Comparison of ENCODE assay signal across 8 cellular contexts in genomic region chr15:99249270-99249817, GRCh38. TPM values are rescaled to one million over a fixed set of nuclear protein-coding genes. Genes with fewer than 3 reads are reported as not detected.
DNase-seq lines count a peak whose midpoint lies in the region; ATAC-seq and TF ChIP-seq lines count a peak whose summit lies in the region.

A gene with protein sequence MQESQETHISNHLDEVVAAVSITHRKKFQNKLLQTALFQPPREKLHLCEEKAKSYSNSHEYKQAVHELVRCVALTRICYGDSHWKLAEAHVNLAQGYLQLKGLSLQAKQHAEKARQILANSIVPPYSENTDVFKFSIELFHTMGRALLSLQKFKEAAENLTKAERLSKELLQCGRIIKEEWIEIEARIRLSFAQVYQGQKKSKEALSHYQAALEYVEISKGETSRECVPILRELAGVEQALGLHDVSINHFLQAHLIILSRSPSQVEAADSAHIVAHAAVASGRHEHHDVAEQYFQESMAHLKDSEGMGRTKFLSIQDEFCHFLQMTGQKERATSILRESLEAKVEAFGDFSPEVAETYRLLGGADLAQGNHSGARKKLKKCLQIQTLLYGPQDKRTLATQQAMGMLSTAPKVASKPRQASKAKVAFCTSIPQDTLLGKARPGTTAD (minus strand): TSS chr15:99249581. CDS start chr15:99228712, 20,869 bp downstream.

- no peak for ATAC-seq in stimulated activated naive B cell treated with anti-CD40 and anti-IgM and Interleukin-4, amounts not matched to agents 10 μg/mL and 1 μg/mL and 100 μg/mL, for 72 hours (replicated peaks)
- no peak for ATAC-seq in GM18505 (IDR thresholded peaks at IDR 0.05; ENCODE audit: unreplicated experiment)

- H3K36me3 Mint-ChIP-seq in chondrocyte (ENCODE audit: low read depth): no peaks in the 10 kb centered on the region
- H3K36me3 Mint-ChIP-seq in stimulated activated naive B cell treated with anti-CD40 and anti-IgM and Interleukin-4, amounts not matched to agents 10 μg/mL and 1 μg/mL and 100 μg/mL, for 72 hours: no peaks in the 10 kb centered on the region

- DNase-seq in EL (peak; percentile 90), NCI-H1048 (lab: John Stamatoyannopoulos, UW) (peak; percentile 47), chondrocyte (ENCODE audit: low spot score) (no peak), kidney epithelial cell (ENCODE audit: low read depth) (peak; percentile 81), smooth muscle cell of the brain vasculature (ENCODE audit: low read depth, low spot score) (peak; percentile 71), SKM-1 treated with dmso at 0.1 percent for 144 hours (lab: John Stamatoyannopoulos, UW; ENCODE audit: unreplicated experiment) (no peak)
- no peak for DNase-seq in stimulated activated naive B cell treated with anti-CD40 and anti-IgM and Interleukin-4, amounts not matched to agents 10 μg/mL and 1 μg/mL and 100 μg/mL, for 72 hours

- H3K4me3 ChIP-seq in kidney epithelial cell (ENCODE audit: low read depth, low read length): peak within 1 kb of the TSS; percentile 79

- no peak for TF ChIP-seq POLR2A in GM18505 (IDR thresholded peaks at IDR 0.05; ENCODE audit: borderline replicate concordance, extremely low read depth, insufficient read depth, insufficient read length)

- no peaks in the 10 kb centered on the region for H3K36me3 ChIP-seq in kidney epithelial cell (ENCODE audit: control insufficient read depth, insufficient read depth, low read length)

- TF ChIP-seq CTCF in chondrocyte (IDR thresholded peaks at IDR 0.05): no peak
- TF ChIP-seq CTCF in kidney epithelial cell (IDR thresholded peaks at IDR 0.05; ENCODE audit: insufficient read depth, low read length, poor library complexity, severe bottlenecking): no peak

- H3K27me3 ChIP-seq in kidney epithelial cell (ENCODE audit: control insufficient read depth, insufficient read depth, low read length): no peaks in the 10 kb centered on the region

- no peaks in the 10 kb centered on the region for H3K27me3 Mint-ChIP-seq in chondrocyte (ENCODE audit: low read depth)
- no peaks in the 10 kb centered on the region for H3K27me3 Mint-ChIP-seq in stimulated activated naive B cell treated with anti-CD40 and anti-IgM and Interleukin-4, amounts not matched to agents 10 μg/mL and 1 μg/mL and 100 μg/mL, for 72 hours

- H3K4me1 Mint-ChIP-seq in chondrocyte (ENCODE audit: low read depth): peaks cover 35% of the 10 kb centered on the region
- peaks cover 16 to 24% of the 10 kb centered on the region in 2 donors for H3K4me1 Mint-ChIP-seq in stimulated activated naive B cell treated with anti-CD40 and anti-IgM and Interleukin-4, amounts not matched to agents 10 μg/mL and 1 μg/mL and 100 μg/mL, for 72 hours

- H3K27ac Mint-ChIP-seq in chondrocyte (ENCODE audit: unreplicated experiment): peak within 1 kb of the TSS; percentile 92
- H3K27ac Mint-ChIP-seq in stimulated activated naive B cell treated with anti-CD40 and anti-IgM and Interleukin-4, amounts not matched to agents 10 μg/mL and 1 μg/mL and 100 μg/mL, for 72 hours: no peak within 1 kb of the TSS

- H3K4me3 Mint-ChIP-seq in chondrocyte (ENCODE audit: unreplicated experiment): no peak within 1 kb of the TSS
- H3K4me3 Mint-ChIP-seq in stimulated activated naive B cell treated with anti-CD40 and anti-IgM and Interleukin-4, amounts not matched to agents 10 μg/mL and 1 μg/mL and 100 μg/mL, for 72 hours: no peak within 1 kb of the TSS

- H3K9me3 Mint-ChIP-seq in chondrocyte (ENCODE audit: low read depth): no peaks in the 10 kb centered on the region
- H3K9me3 Mint-ChIP-seq in stimulated activated naive B cell treated with anti-CD40 and anti-IgM and Interleukin-4, amounts not matched to agents 10 μg/mL and 1 μg/mL and 100 μg/mL, for 72 hours: no peaks in the 10 kb centered on the region

RNA-seq across cellular contexts. Expression of the gene that starts here (rescaled TPM):
- total RNA-seq in chondrocyte: 21.3 to 27.7 TPM (median 25.0 TPM) in 3 replicates
- total RNA-seq in kidney epithelial cell: 11.6 and 14.9 TPM in 2 replicates

Comparison
In these comparisons a context has a peak if more than half of its experiments do, and no peak if none do; other contexts are left out.
1. DNase-seq: peak in EL (single experiment), NCI-H1048 (single experiment), kidney epithelial cell (single experiment) and smooth muscle cell of the brain vasculature (single experiment); none in chondrocyte (single experiment), stimulated activated naive B cell treated with anti-CD40 and anti-IgM and Interleukin-4, amounts not matched to agents 10 μg/mL and 1 μg/mL and 100 μg/mL, for 72 hours (single experiment) and SKM-1 treated with dmso at 0.1 percent for 144 hours (single experiment).